1 cellular context compared by ENCODE assay signal in genomic region chr14:93079321-93079720, GRCh38.
TF ChIP-seq lines count a peak whose summit lies in the region.

No MANE protein-coding gene starts in this region.

TF ChIP-seq in HCT116, 20 proteins besides CTCF, POLR2A, EP300 and RAD21 (continued from another document):
- TF ChIP-seq REST (IDR thresholded peaks at IDR 0.05; ENCODE audit: low read depth) = no peak
- TF ChIP-seq ZFX (IDR thresholded peaks at IDR 0.05) = no peak
- no peak for TF ChIP-seq EZH2phosphoT487 (IDR thresholded peaks at IDR 0.05; ENCODE audit: borderline replicate concordance)
- TF ChIP-seq SP1 (IDR thresholded peaks at IDR 0.05; ENCODE audit: low read depth) = no peak
